ENCODE assay signal across 8 cellular contexts in genomic region chr3:15427182-15427880, GRCh38. TPM values are rescaled to one million over a fixed set of nuclear protein-coding genes. Genes with fewer than 3 reads are reported as not detected.
DNase-seq lines count a peak whose midpoint lies in the region; ATAC-seq and TF ChIP-seq lines count a peak whose summit lies in the region.

Gene EAF1, plus strand, starts transcription at chr3:15427598. Its CDS starts 182 bp downstream, at chr3:15427780.
Gene METTL6, minus strand, starts transcription at chr3:15427544. Its CDS starts 1,033 bp downstream, at chr3:15426511.

- ATAC-seq in GM19043 (IDR thresholded peaks at IDR 0.05; ENCODE audit: low read depth, unreplicated experiment) (peak; percentile 94), HG03378 (IDR thresholded peaks at IDR 0.05; ENCODE audit: unreplicated experiment) (peak; percentile 73), right lobe of liver (peak; percentile 92 to 95 (median 94))

- TF ChIP-seq CTCF in AG10803 (conservative IDR thresholded peaks at IDR 0.05; ENCODE audit: low read length) (peak; percentile 25; the same call in 1 of the 2 replicates), right lobe of liver (IDR thresholded peaks at IDR 0.05) (peak in 1 of 4 donors; percentile 6)

- no peaks in the 10 kb centered on the region for H3K9me3 ChIP-seq in right lobe of liver

- WGBS in right lobe of liver (ENCODE audit: insufficient coverage, low coverage, low lambda C conversion rate, missing lambda C conversion rate) = 0% methylated on average over 13 of the region's 52 CpGs

- peak; percentile 35 for TF ChIP-seq POLR2A in right lobe of liver (IDR thresholded peaks at IDR 0.05)

- intact Hi-C loops in right lobe of liver (cut with DNase I) = no loop called here

- peaks cover 0 to 32% (median 13%) of the 10 kb centered on the region in 4 donors for H3K4me1 ChIP-seq in right lobe of liver

- DNase-seq in AG10803 (ENCODE audit: low read depth) (peak; percentile 80), NCI-H748 treated with DMSO at 0.1 percent for 48 hours (lab: John Stamatoyannopoulos, UW) (peak; percentile 34), dermis microvascular lymphatic vessel endothelial cell (ENCODE audit: low read depth in 2 of 2) (peak; percentile 48 to 79), right lobe of liver (peak; percentile 82 to 88 (median 85))
- peak; percentile 74 to 82 for DNase-seq in activated CD4-positive, alpha-beta T cell treated with anti-CD3 and anti-CD28 coated beads, Interleukin-2, amount 50 U/mL, for 24 hours (ENCODE audit: low read depth in 1 of 2, low spot score in 1 of 2)
- DNase-seq in stimulated activated CD4-positive, alpha-beta T cell treated with anti-CD3 and anti-CD28 coated beads, Interleukin-4, amount 100 ng/mL, for 4 hours = peak; percentile 82 to 84

- H3K27ac ChIP-seq in right lobe of liver = peak within 1 kb of the TSS; percentile 59 to 90 (median 79)

- H3K4me3 ChIP-seq in AG10803 (ENCODE audit: low read length) = peak within 1 kb of the TSS; percentile 99
- peak within 1 kb of the TSS; percentile 69 to 98 (median 76) for H3K4me3 ChIP-seq in right lobe of liver

- H3K27me3 ChIP-seq in right lobe of liver = no peaks in the 10 kb centered on the region

- peaks cover 0 to 32% (median 4%) of the 10 kb centered on the region in 4 donors for H3K36me3 ChIP-seq in right lobe of liver

RNA-seq across cellular contexts. Expression of gene EAF1, which starts in this region (rescaled TPM):
- total RNA-seq in dermis microvascular lymphatic vessel endothelial cell (13.4 and 19.2 TPM in 2 replicates), right lobe of liver (10 to 100 TPM; 11.6 to 27.7 (median 17.1) TPM)

RNA-seq across cellular contexts. Expression of gene METTL6, which starts in this region (rescaled TPM):
- 21.6 and 22.2 TPM in 2 replicates for total RNA-seq in dermis microvascular lymphatic vessel endothelial cell
- total RNA-seq in right lobe of liver = 1 to 10 TPM; 5.3 to 7.5 (median 6.2) TPM

Comparison
In these comparisons a context has a peak if more than half of its experiments do, and no peak if none do; other contexts are left out.
1. Peak in every context shown above with its lines: DNase-seq, ATAC-seq, H3K4me3 ChIP-seq and H3K27ac ChIP-seq.
2. DNase-seq: peak in every context shown above with its lines; median percentile 85 in right lobe of liver; 83 in stimulated activated CD4-positive, alpha-beta T cell treated with anti-CD3 and anti-CD28 coated beads, Interleukin-4, amount 100 ng/mL, for 4 hours; 80 in AG10803; 78 in activated CD4-positive, alpha-beta T cell treated with anti-CD3 and anti-CD28 coated beads, Interleukin-2, amount 50 U/mL, for 24 hours; 64 in dermis microvascular lymphatic vessel endothelial cell; 34 in NCI-H748 treated with DMSO at 0.1 percent for 48 hours.